In the genomic region with DNA sequence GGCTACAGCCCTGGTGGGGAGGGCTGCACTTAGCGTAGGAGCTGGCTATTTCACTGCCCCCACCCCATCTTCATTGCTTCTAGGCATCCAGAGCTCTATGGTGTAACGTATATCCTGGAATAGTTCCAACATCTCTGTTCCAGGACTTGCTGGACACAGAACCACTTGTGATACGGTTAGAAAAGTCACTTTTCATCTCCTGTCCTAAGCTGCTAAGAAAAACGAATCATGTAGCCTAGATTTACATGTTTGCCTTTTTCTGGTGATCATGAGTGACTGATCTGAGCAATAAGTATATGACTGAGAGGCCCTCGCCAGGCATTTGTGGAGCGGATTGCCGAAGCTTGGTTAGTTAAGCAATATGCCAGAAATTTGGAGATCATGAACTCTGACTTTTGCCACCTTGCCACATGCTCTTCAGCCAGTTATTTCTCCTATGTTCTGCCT, we compare ENCODE assay signal across 12 cellular contexts. TPM values are rescaled to one million over a fixed set of nuclear protein-coding genes. Genes with fewer than 3 reads are reported as not detected.
DNase-seq lines count a peak whose midpoint lies in the region; ATAC-seq and TF ChIP-seq lines count a peak whose summit lies in the region.
"Had no signal": no experiment of that assay in that cellular context is flagged by ENCODE, and none has a peak within 500 bp of the region (broad histone marks: within the 10 kb centered on the region; RNA-seq: fewer than 3 reads in every experiment).

No MANE protein-coding gene starts in this region.

- TF ChIP-seq EP300 in esophagus muscularis mucosa (IDR thresholded peaks at IDR 0.05), result no peak

- TF ChIP-seq CTCF in heart right ventricle (IDR thresholded peaks at IDR 0.05) (no peak), esophagus muscularis mucosa (IDR thresholded peaks at IDR 0.05) (no peak), osteoblast (IDR thresholded peaks at IDR 0.05; ENCODE audit: extremely low read depth, low read depth, low read length) (no peak), uterus (IDR thresholded peaks at IDR 0.05) (no peak)

- H3K4me2 ChIP-seq in osteoblast (ENCODE audit: insufficient read depth, low read length), result peak overlapping the region; percentile 54

- H3K27ac ChIP-seq in heart right ventricle (peak overlapping the region in 8 of 10 donors; percentile 36 to 79 (median 70)), esophagus muscularis mucosa (replicated peaks in 1 of 4) (peak overlapping the region; percentile 54 to 73 (median 68)), osteoblast (ENCODE audit: low read depth, low read length) (peak overlapping the region; percentile 88), uterus (peak overlapping the region; percentile 56 to 83)

- H3K9me3 ChIP-seq in heart right ventricle, result no peaks in the 10 kb centered on the region
- H3K9me3 ChIP-seq in esophagus muscularis mucosa, result no peaks in the 10 kb centered on the region
- H3K9me3 ChIP-seq in osteoblast (ENCODE audit: low read depth, low read length), result no peaks in the 10 kb centered on the region
- H3K9me3 ChIP-seq in uterus, result no peaks in the 10 kb centered on the region

- no peaks in the 10 kb centered on the region for H3K79me2 ChIP-seq in osteoblast (ENCODE audit: insufficient read depth, low read length)

- DNase-seq in heart right ventricle (no peak), left cardiac atrium (no peak), esophagus muscularis mucosa (ENCODE audit: extremely low spot score) (no peak), osteoblast (ENCODE audit: insufficient read length, low spot score, missing footprints) (no peak), uterus (no peak)
- no peak for DNase-seq in stimulated activated naive CD4-positive, alpha-beta T cell treated with Interleukin-2 at 50 U/mL for 16 hours (lab: John Stamatoyannopoulos, UW)
- no peak for DNase-seq in activated CD4-positive, alpha-beta T cell treated with anti-CD3 and anti-CD28 coated beads for 4 hours
- DNase-seq: 8988T; activated CD8-positive, alpha-beta memory T cell treated with anti-CD3 and anti-CD28 coated beads, Interleukin-2, amount 10 ng/mL, durations not matched to agents 7 days and 5 days; MM.1S; NCI-H2171 had no signal

- 78 to 82% methylated on average over 7 of the region's 7 CpGs for whole genome bisulfite sequencing in heart right ventricle, 2 donors
- 80% methylated on average over 7 of the region's 7 CpGs for WGBS in esophagus muscularis mucosa

- H3K4me3 ChIP-seq in heart right ventricle, result no peak overlapping the region
- no peak overlapping the region for H3K4me3 ChIP-seq in esophagus muscularis mucosa
- peak overlapping the region; percentile 10 for H3K4me3 ChIP-seq in osteoblast (ENCODE audit: insufficient read depth, low read length)
- H3K4me3 ChIP-seq in uterus, result no peak overlapping the region

- H3K27me3 ChIP-seq in heart right ventricle, result no peaks in the 10 kb centered on the region
- H3K27me3 ChIP-seq in esophagus muscularis mucosa, result no peaks in the 10 kb centered on the region
- no peaks in the 10 kb centered on the region for H3K27me3 ChIP-seq in osteoblast (ENCODE audit: insufficient read depth, low read length)
- no peaks in the 10 kb centered on the region for H3K27me3 ChIP-seq in uterus

- ATAC-seq in heart right ventricle, result no peak
- no peak for ATAC-seq in left cardiac atrium
- no peak for ATAC-seq in GM18868 (IDR thresholded peaks at IDR 0.05; ENCODE audit: unreplicated experiment)
- ATAC-seq: activated CD8-positive, alpha-beta memory T cell treated with anti-CD3 and anti-CD28 coated beads, Interleukin-2, amount 10 ng/mL, durations not matched to agents 7 days and 5 days had no signal

- H3K36me3 ChIP-seq in heart right ventricle (no peaks in the 10 kb centered on the region), esophagus muscularis mucosa (no peaks in the 10 kb centered on the region), osteoblast (ENCODE audit: insufficient read depth, low read length) (no peaks in the 10 kb centered on the region), uterus (no peaks in the 10 kb centered on the region)

- no peaks in the 10 kb centered on the region for H4K20me1 ChIP-seq in osteoblast (ENCODE audit: insufficient read depth, low read length)

- no peak for TF ChIP-seq POLR2A in esophagus muscularis mucosa (IDR thresholded peaks at IDR 0.05; ENCODE audit: low read depth)
- TF ChIP-seq POLR2A in uterus (IDR thresholded peaks at IDR 0.05), result no peak

- intact Hi-C loops in heart right ventricle (cut with DNase I) (loop anchor here in 2 of 10 donors (5.0 kb wide), 2 partner anchors 36 to 39 kb away; no protein-coding TSS in a partner anchor), left cardiac atrium (cut with DNase I) (no loop called here), esophagus muscularis mucosa (cut with DNase I) (no loop called here), uterus (cut with DNase I; ENCODE audit: low total_unique reads) (no loop called here)

- peaks cover 0 to 31% (median 23%) of the 10 kb centered on the region in 9 donors for H3K4me1 ChIP-seq in heart right ventricle
- peaks cover 21 to 25% (median 24%) of the 10 kb centered on the region in 4 donors for H3K4me1 ChIP-seq in esophagus muscularis mucosa
- peaks cover 30% of the 10 kb centered on the region for H3K4me1 ChIP-seq in osteoblast (ENCODE audit: insufficient read depth, low read length)
- peaks cover 0 to 11% of the 10 kb centered on the region in 2 donors for H3K4me1 ChIP-seq in uterus

- H2AFZ ChIP-seq in osteoblast (ENCODE audit: low read length), result peak overlapping the region; percentile 13

RNA-seq across cellular contexts. Expression of a gene that starts 41.0 kb away (rescaled TPM):
- 100 to 1,000 TPM; 165 to 199 (median 175) TPM for total RNA-seq in heart right ventricle
- 100 to 1,000 TPM; 121 to 153 TPM for polyA plus RNA-seq in heart right ventricle
- total RNA-seq in left cardiac atrium, result 100 to 1,000 TPM; 189 to 200 TPM
- 100 to 1,000 TPM in 3 of 4 donors, 10 to 100 TPM in 1; 95.1 to 192 (median 164) TPM for total RNA-seq in esophagus muscularis mucosa
- 174 and 178 TPM in 2 replicates for total RNA-seq in osteoblast
- 100 to 1,000 TPM; 169 to 551 (median 202) TPM for total RNA-seq in uterus
